8 cellular contexts compared by ENCODE assay signal in genomic region chr9:120323125-120323524, GRCh38.
"Had no signal": no experiment of that assay in that cellular context is flagged by ENCODE, and none has a peak within 500 bp of the region (broad histone marks: within the 10 kb centered on the region; RNA-seq: fewer than 3 reads in every experiment).

No MANE protein-coding gene starts in this region.

- H3K4me1 ChIP-seq: HAP-1 had no signal

- H3K36me3 ChIP-seq: HAP-1 had no signal

- H3K27ac Mint-ChIP-seq: GM23338, HFFc6, IgD-negative memory B cell had no signal

- H3K9me3 Mint-ChIP-seq: HFFc6 had no signal

- H2AFZ ChIP-seq: GM23338 had no signal

- DNase-seq: H7, HFFc6 had no signal

- H3K27ac ChIP-seq: HL-60 had no signal

- H3K4me3 Mint-ChIP-seq: GM23338, HFFc6, IgD-negative memory B cell had no signal

- ATAC-seq: GM23338, HCT116, HepG2 had no signal

- H3K4me2 ChIP-seq: GM23338 had no signal

- H3K4me3 ChIP-seq: GM23338, HAP-1 had no signal

- H3K9me3 ChIP-seq: HAP-1 had no signal
